Comparison of ENCODE assay signal across 16 cellular contexts in genomic region chr1:68047659-68048026, GRCh38. TPM values are rescaled to one million over a fixed set of nuclear protein-coding genes. Genes with fewer than 3 reads are reported as not detected.
DNase-seq lines count a peak whose midpoint lies in the region; ATAC-seq lines count a peak whose summit lies in the region.
"Had no signal": no experiment of that assay in that cellular context is flagged by ENCODE, and none has a peak within 500 bp of the region (broad histone marks: within the 10 kb centered on the region; RNA-seq: fewer than 3 reads in every experiment).

No MANE protein-coding gene starts in this region.

- intact Hi-C loops in activated naive CD4-positive, alpha-beta T cell treated with anti-CD3 and anti-CD28 coated beads for 36 hours (cut with micrococcal nuclease) = no loop called here

- peak; percentile 18 for DNase-seq in activated naive CD4-positive, alpha-beta T cell treated with anti-CD3 and anti-CD28 coated beads for 36 hours
- DNase-seq in activated naive CD4-positive, alpha-beta T cell (lab: John Stamatoyannopoulos, UW) = no peak
- peak; percentile 11 for DNase-seq in stimulated activated naive B cell treated with anti-CD40 and anti-IgM and Interleukin-4, amounts not matched to agents 10 μg/mL and 1 μg/mL and 100 μg/mL, for 72 hours
- no peak for DNase-seq in AG08396 (ENCODE audit: low spot score)
- no peak for DNase-seq in NCI-H2196 (lab: John Stamatoyannopoulos, UW; ENCODE audit: unreplicated experiment)
- DNase-seq in NK-92 treated with Interleukin-12 subunit alpha and Interleukin-12 subunit beta, amount 100 ng/mL, for 24 hours (lab: John Stamatoyannopoulos, UW) = no peak
- DNase-seq: CD8-positive, alpha-beta T cell; COR-L47; DND-41; GDM1; H7 had no signal

- ATAC-seq in GM19351 (IDR thresholded peaks at IDR 0.05; ENCODE audit: unreplicated experiment) = peak; percentile 37
- peak; percentile 60 for ATAC-seq in activated T-helper 17 cell treated with anti-CD3 and anti-CD28 coated beads, Interleukin-2, amount 50 U/mL, for 72 hours (replicated peaks)
- peak; percentile 85 to 91 for ATAC-seq in stimulated activated naive B cell treated with anti-CD40 and anti-IgM and Interleukin-4, amounts not matched to agents 10 μg/mL and 1 μg/mL and 100 μg/mL, for 72 hours (replicated peaks)
- ATAC-seq: A549; CD8-positive, alpha-beta T cell; GM23338 had no signal

- CTCF ChIA-PET in activated naive CD4-positive, alpha-beta T cell treated with anti-CD3 and anti-CD28 coated beads for 36 hours (lab: Charles Lee) = no interaction called here

- no peak overlapping the region for H3K4me3 Mint-ChIP-seq in activated naive CD4-positive, alpha-beta T cell treated with anti-CD3 and anti-CD28 coated beads for 36 hours
- H3K4me3 Mint-ChIP-seq in activated T-helper 17 cell treated with anti-CD3 and anti-CD28 coated beads, Interleukin-2, amount 50 U/mL, for 72 hours = no peak overlapping the region
- H3K4me3 Mint-ChIP-seq in stimulated activated naive B cell treated with anti-CD40 and anti-IgM and Interleukin-4, amounts not matched to agents 10 μg/mL and 1 μg/mL and 100 μg/mL, for 72 hours = no peak overlapping the region
- H3K4me3 Mint-ChIP-seq: CD8-positive, alpha-beta T cell; GM23338 had no signal

- H3K27me3 Mint-ChIP-seq in activated naive CD4-positive, alpha-beta T cell treated with anti-CD3 and anti-CD28 coated beads for 36 hours (ENCODE audit: low read depth) = peaks cover 26% of the 10 kb centered on the region
- H3K27me3 Mint-ChIP-seq in activated T-helper 17 cell treated with anti-CD3 and anti-CD28 coated beads, Interleukin-2, amount 50 U/mL, for 72 hours = peaks cover 16% of the 10 kb centered on the region
- peaks cover 18 to 19% of the 10 kb centered on the region in 2 donors for H3K27me3 Mint-ChIP-seq in stimulated activated naive B cell treated with anti-CD40 and anti-IgM and Interleukin-4, amounts not matched to agents 10 μg/mL and 1 μg/mL and 100 μg/mL, for 72 hours

- peaks cover 6% of the 10 kb centered on the region for H3K4me1 Mint-ChIP-seq in activated naive CD4-positive, alpha-beta T cell treated with anti-CD3 and anti-CD28 coated beads for 36 hours (ENCODE audit: low read depth)
- no peaks in the 10 kb centered on the region for H3K4me1 Mint-ChIP-seq in activated T-helper 17 cell treated with anti-CD3 and anti-CD28 coated beads, Interleukin-2, amount 50 U/mL, for 72 hours
- peaks cover 4 to 6% of the 10 kb centered on the region in 2 donors for H3K4me1 Mint-ChIP-seq in stimulated activated naive B cell treated with anti-CD40 and anti-IgM and Interleukin-4, amounts not matched to agents 10 μg/mL and 1 μg/mL and 100 μg/mL, for 72 hours

- peaks cover 2% of the 10 kb centered on the region for H3K9me3 Mint-ChIP-seq in activated naive CD4-positive, alpha-beta T cell treated with anti-CD3 and anti-CD28 coated beads for 36 hours
- H3K9me3 Mint-ChIP-seq in activated T-helper 17 cell treated with anti-CD3 and anti-CD28 coated beads, Interleukin-2, amount 50 U/mL, for 72 hours = peaks cover 3% of the 10 kb centered on the region
- H3K9me3 Mint-ChIP-seq in stimulated activated naive B cell treated with anti-CD40 and anti-IgM and Interleukin-4, amounts not matched to agents 10 μg/mL and 1 μg/mL and 100 μg/mL, for 72 hours = peaks cover 0 to 3% of the 10 kb centered on the region in 2 donors
- H3K9me3 Mint-ChIP-seq: CD8-positive, alpha-beta T cell; GM23338 had no signal

- H3K36me3 Mint-ChIP-seq in activated naive CD4-positive, alpha-beta T cell treated with anti-CD3 and anti-CD28 coated beads for 36 hours (ENCODE audit: low read depth) = no peaks in the 10 kb centered on the region
- no peaks in the 10 kb centered on the region for H3K36me3 Mint-ChIP-seq in activated T-helper 17 cell treated with anti-CD3 and anti-CD28 coated beads, Interleukin-2, amount 50 U/mL, for 72 hours (ENCODE audit: low read depth)
- H3K36me3 Mint-ChIP-seq in stimulated activated naive B cell treated with anti-CD40 and anti-IgM and Interleukin-4, amounts not matched to agents 10 μg/mL and 1 μg/mL and 100 μg/mL, for 72 hours = no peaks in the 10 kb centered on the region
- H3K36me3 Mint-ChIP-seq: CD14-positive monocyte; CD8-positive, alpha-beta T cell had no signal

- no peak overlapping the region for H3K27ac Mint-ChIP-seq in activated naive CD4-positive, alpha-beta T cell treated with anti-CD3 and anti-CD28 coated beads for 36 hours
- no peak overlapping the region for H3K27ac Mint-ChIP-seq in activated T-helper 17 cell treated with anti-CD3 and anti-CD28 coated beads, Interleukin-2, amount 50 U/mL, for 72 hours
- H3K27ac Mint-ChIP-seq in stimulated activated naive B cell treated with anti-CD40 and anti-IgM and Interleukin-4, amounts not matched to agents 10 μg/mL and 1 μg/mL and 100 μg/mL, for 72 hours = peak overlapping the region; percentile 44
- H3K27ac Mint-ChIP-seq: CD14-positive monocyte; CD8-positive, alpha-beta T cell; GM23338 had no signal

RNA-seq across cellular contexts. Expression of gene DIRAS3, which starts 2.8 kb away (rescaled TPM):
- total RNA-seq in activated naive CD4-positive, alpha-beta T cell treated with anti-CD3 and anti-CD28 coated beads for 36 hours = not detected
- not detected for total RNA-seq in activated T-helper 17 cell treated with anti-CD3 and anti-CD28 coated beads, Interleukin-2, amount 50 U/mL, for 72 hours
- total RNA-seq: CD8-positive, alpha-beta T cell had no signal

Comparison
In these comparisons a context has a peak if more than half of its experiments do, and no peak if none do; other contexts are left out.
1. DNase-seq: peak in activated naive CD4-positive, alpha-beta T cell treated with anti-CD3 and anti-CD28 coated beads for 36 hours (single experiment) and stimulated activated naive B cell treated with anti-CD40 and anti-IgM and Interleukin-4, amounts not matched to agents 10 μg/mL and 1 μg/mL and 100 μg/mL, for 72 hours (single experiment); none in activated naive CD4-positive, alpha-beta T cell (0 of 4), AG08396 (single experiment), NCI-H2196 (single experiment) and NK-92 treated with Interleukin-12 subunit alpha and Interleukin-12 subunit beta, amount 100 ng/mL, for 24 hours (single experiment).
2. ATAC-seq: peak in every context shown above with its lines; median percentile 88 in stimulated activated naive B cell treated with anti-CD40 and anti-IgM and Interleukin-4, amounts not matched to agents 10 μg/mL and 1 μg/mL and 100 μg/mL, for 72 hours; 60 in activated T-helper 17 cell treated with anti-CD3 and anti-CD28 coated beads, Interleukin-2, amount 50 U/mL, for 72 hours; 37 in GM19351.